1 cellular context compared by ENCODE assay signal in genomic region chr15:70299931-70300858, GRCh38.
TF ChIP-seq lines count a peak whose summit lies in the region.

No MANE protein-coding gene starts in this region.

TF ChIP-seq in HepG2, 621 proteins besides CTCF, POLR2A, EP300 and RAD21 (continued from another document):
- TF ChIP-seq ZNF34 (CRISPR knock-in tag; IDR thresholded peaks at IDR 0.05; ENCODE audit: borderline replicate concordance) (no peak), SYNCRIP (IDR thresholded peaks at IDR 0.05; ENCODE audit: insufficient read depth, low read depth, low read length) (no peak), ZNF792 (CRISPR knock-in tag; IDR thresholded peaks at IDR 0.05) (no peak), ZNF235 (CRISPR knock-in tag; IDR thresholded peaks at IDR 0.05; ENCODE audit: borderline replicate concordance) (no peak), MAF1 (CRISPR knock-in tag; IDR thresholded peaks at IDR 0.05; ENCODE audit: borderline replicate concordance) (no peak), ZNF33B (CRISPR knock-in tag; IDR thresholded peaks at IDR 0.05) (no peak), CENPT (CRISPR knock-in tag; IDR thresholded peaks at IDR 0.05; ENCODE audit: low read depth) (no peak)
TF ChIP-seq in HepG2: peak in this region for 0.
